Comparison of ENCODE assay signal across 8 cellular contexts in genomic region chr10:84375011-84375410, GRCh38. TPM values are rescaled to one million over a fixed set of nuclear protein-coding genes. Genes with fewer than 3 reads are reported as not detected.
A peak's percentile ranks its signal among the peaks of the same experiment; 100 is the strongest.
DNase-seq lines count a peak whose midpoint lies in the region; ATAC-seq and TF ChIP-seq lines count a peak whose summit lies in the region.

No MANE protein-coding gene starts in this region.

- CTCF ChIA-PET in AG04450 (lab: Charles Lee), result interaction anchor here (0.7 to 7.1 kb wide), 24 partner anchors 10 to 168 kb away, joined by 3 to 234 read pairs (median 4); no protein-coding TSS in a partner anchor

- H3K9me3 ChIP-seq in AG04450 (ENCODE audit: control insufficient read depth, insufficient read depth, low read length), result no peaks in the 10 kb centered on the region

- peak; percentile 34 for DNase-seq in AG04450 (ENCODE audit: low read depth, low spot score)
- peak; percentile 22 for DNase-seq in ELF-1 (ENCODE audit: low read depth, low spot score)
- peak; percentile 10 for DNase-seq in NCI-H526 treated with DMSO at 0.1 percent for 48 hours (lab: John Stamatoyannopoulos, UW)
- peak; percentile 58 for DNase-seq in amniotic epithelial cell (ENCODE audit: low read depth)
- peak; percentile 22 for DNase-seq in iPS-NIHi7 (ENCODE audit: extremely low spot score)
- peak in 2 of 3 experiments; percentile 6 to 35 for DNase-seq in stimulated activated CD4-positive, alpha-beta T cell treated with anti-CD3 and anti-CD28 coated beads, TNF-alpha, amount 100 ng/mL, for 24 hours (ENCODE audit: low read depth in 3 of 3)

- POLR2A ChIA-PET in AG04450 (lab: Yijun Ruan, JAX), result no interaction called here

- TF ChIP-seq CTCF in AG04450 (IDR thresholded peaks at IDR 0.05; ENCODE audit: low read depth, low read length), result peak; percentile 72

- ATAC-seq in HG02885 (IDR thresholded peaks at IDR 0.05; ENCODE audit: poor library complexity, unreplicated experiment), result peak; percentile 76
- no peak for ATAC-seq in HG03196 (IDR thresholded peaks at IDR 0.05; ENCODE audit: unreplicated experiment)

- H3K27ac ChIP-seq in AG04450 (ENCODE audit: low read depth, low read length), result no peak overlapping the region

- H3K4me3 ChIP-seq in AG04450 (ENCODE audit: low read depth, low read length), result no peak overlapping the region

- no peaks in the 10 kb centered on the region for H3K27me3 ChIP-seq in AG04450 (ENCODE audit: control insufficient read depth, insufficient read depth, low read length)

RNA-seq across cellular contexts. Expression of gene CCSER2, which starts 46.6 kb away (rescaled TPM):
- 39.1 and 51.0 TPM in 2 replicates for polyA plus RNA-seq in AG04450 (2011; rRNA removed)
- polyA minus RNA-seq in AG04450 (2011; rRNA and poly(A)+ RNA removed), result 35.8 and 43.8 TPM in 2 replicates
